16 cellular contexts compared by ENCODE assay signal in genomic region chr7:7102906-7103305, GRCh38.
A peak's percentile ranks its signal among the peaks of the same experiment; 100 is the strongest.
DNase-seq lines count a peak whose midpoint lies in the region; ATAC-seq and TF ChIP-seq lines count a peak whose summit lies in the region.
"Had no signal": no experiment of that assay in that cellular context is flagged by ENCODE, and none has a peak within 500 bp of the region (broad histone marks: within the 10 kb centered on the region; RNA-seq: fewer than 3 reads in every experiment).

No MANE protein-coding gene starts in this region.

- 0 out of 2 replicates have a peak overlapping the region, but pooled peaks have one; percentile 40 for H2AFZ ChIP-seq in MM.1S (ENCODE audit: low read length)

- no peak overlapping the region; the same call in 1 of the 2 replicates for H3K9ac ChIP-seq in MM.1S (ENCODE audit: low read length)
- peak overlapping the region; percentile 19 to 53 for H3K9ac ChIP-seq in mucosa of rectum (ENCODE audit: low read depth in 1 of 2, low read length in 2 of 2)

- peak overlapping the region; percentile 20; the same call in 1 of the 2 replicates for H3K4me2 ChIP-seq in MM.1S (ENCODE audit: low read depth, low read length)

- H3K27me3 Mint-ChIP-seq in Calu3 (ENCODE audit: unreplicated experiment), result no peaks in the 10 kb centered on the region
- H3K27me3 Mint-ChIP-seq in natural killer cell (ENCODE audit: low read depth in 2 of 2), result peaks cover 0 to 3% of the 10 kb centered on the region in 2 donors
- H3K27me3 Mint-ChIP-seq: activated CD8-positive, alpha-beta memory T cell treated with anti-CD3 and anti-CD28 coated beads, Interleukin-2, amount 10 ng/mL, durations not matched to agents 7 days and 5 days; activated naive CD8-positive, alpha-beta T cell treated with anti-CD3 and anti-CD28 coated beads for 36 hours; activated T-helper 17 cell treated with anti-CD3 and anti-CD28 coated beads, Interleukin-2, amount 50 U/mL, for 72 hours had no signal

- H3K4me3 ChIP-seq in MM.1S (ENCODE audit: low read length), result no peak overlapping the region
- H3K4me3 ChIP-seq in coronary artery, result peak overlapping the region; percentile 19
- peak overlapping the region; percentile 51 to 56 for H3K4me3 ChIP-seq in mucosa of rectum (ENCODE audit: low read length in 2 of 2)
- H3K4me3 ChIP-seq: right atrium auricular region had no signal

- H4K20me1 ChIP-seq in MM.1S (ENCODE audit: insufficient read depth, low read length), result no peaks in the 10 kb centered on the region

- CTCF ChIA-PET in Calu3 (lab: Charles Lee), result interaction anchor here (0.6 to 2.1 kb wide), 15 partner anchors 8 to 462 kb away, joined by 3 to 15 read pairs (median 5); partner anchors contain the start of gene C1GALT1

- H3K36me3 Mint-ChIP-seq in Calu3 (ENCODE audit: insufficient read depth, unreplicated experiment), result no peaks in the 10 kb centered on the region
- no peaks in the 10 kb centered on the region for H3K36me3 Mint-ChIP-seq in natural killer cell
- H3K36me3 Mint-ChIP-seq: activated naive CD8-positive, alpha-beta T cell treated with anti-CD3 and anti-CD28 coated beads for 36 hours; brain had no signal

- peak overlapping the region; percentile 46 for H3K4me3 Mint-ChIP-seq in Calu3 (ENCODE audit: low read depth, unreplicated experiment)
- H3K4me3 Mint-ChIP-seq in natural killer cell, result no peak overlapping the region
- H3K4me3 Mint-ChIP-seq: activated CD8-positive, alpha-beta memory T cell treated with anti-CD3 and anti-CD28 coated beads, Interleukin-2, amount 10 ng/mL, durations not matched to agents 7 days and 5 days; activated naive CD8-positive, alpha-beta T cell treated with anti-CD3 and anti-CD28 coated beads for 36 hours; activated T-helper 17 cell treated with anti-CD3 and anti-CD28 coated beads, Interleukin-2, amount 50 U/mL, for 72 hours; brain had no signal

- DNase-seq in Calu3, result no peak
- no peak for DNase-seq in MM.1S
- DNase-seq in coronary artery (ENCODE audit: low spot score), result no peak
- no peak for DNase-seq in NCI-H2107 (lab: John Stamatoyannopoulos, UW)
- DNase-seq in natural killer cell, result no peak
- DNase-seq in OCI-M2 (lab: John Stamatoyannopoulos, UW; ENCODE audit: unreplicated experiment), result no peak
- DNase-seq in HuH-7.5 (ENCODE audit: low spot score), result no peak
- DNase-seq: activated CD8-positive, alpha-beta memory T cell treated with anti-CD3 and anti-CD28 coated beads, Interleukin-2, amount 10 ng/mL, durations not matched to agents 7 days and 5 days; activated naive CD8-positive, alpha-beta T cell treated with anti-CD3 and anti-CD28 coated beads for 36 hours; cortex of kidney; DMS79; testis had no signal

- ATAC-seq in natural killer cell, result no peak

- no peaks in the 10 kb centered on the region for H3K79me2 ChIP-seq in MM.1S (ENCODE audit: low read length)

- H3K9me3 Mint-ChIP-seq in Calu3 (ENCODE audit: low read depth, unreplicated experiment) (no peaks in the 10 kb centered on the region), natural killer cell (no peaks in the 10 kb centered on the region)
- H3K9me3 Mint-ChIP-seq: activated naive CD8-positive, alpha-beta T cell treated with anti-CD3 and anti-CD28 coated beads for 36 hours; activated T-helper 17 cell treated with anti-CD3 and anti-CD28 coated beads, Interleukin-2, amount 50 U/mL, for 72 hours had no signal

- H3K36me3 ChIP-seq in MM.1S (replicated peaks; ENCODE audit: insufficient read depth, low read length), result no peaks in the 10 kb centered on the region
- no peaks in the 10 kb centered on the region for H3K36me3 ChIP-seq in mucosa of rectum (ENCODE audit: control insufficient read depth in 2 of 2, insufficient read depth in 2 of 2, low read length in 2 of 2)
- H3K36me3 ChIP-seq: right atrium auricular region had no signal

- TF ChIP-seq CTCF in Calu3 (IDR thresholded peaks at IDR 0.05; ENCODE audit: unreplicated experiment) (no peak), MM.1S (IDR thresholded peaks at IDR 0.05; ENCODE audit: low read length) (no peak), coronary artery (IDR thresholded peaks at IDR 0.05) (no peak), natural killer cell (IDR thresholded peaks at IDR 0.05) (no peak)

- H3K27ac Mint-ChIP-seq in Calu3 (ENCODE audit: unreplicated experiment), result peak overlapping the region; percentile 38
- no peak overlapping the region for H3K27ac Mint-ChIP-seq in natural killer cell
- H3K27ac Mint-ChIP-seq: activated CD8-positive, alpha-beta memory T cell treated with anti-CD3 and anti-CD28 coated beads, Interleukin-2, amount 10 ng/mL, durations not matched to agents 7 days and 5 days; activated naive CD8-positive, alpha-beta T cell treated with anti-CD3 and anti-CD28 coated beads for 36 hours; activated T-helper 17 cell treated with anti-CD3 and anti-CD28 coated beads, Interleukin-2, amount 50 U/mL, for 72 hours; brain had no signal

- H3K27ac ChIP-seq in MM.1S (ENCODE audit: low read length) (no peak overlapping the region), coronary artery (no peak overlapping the region), mucosa of rectum (ENCODE audit: low read depth in 2 of 2, low read length in 2 of 2) (no peak overlapping the region)
- H3K27ac ChIP-seq: right atrium auricular region, testis had no signal

- intact Hi-C loops in Calu3 (cut with micrococcal nuclease; ENCODE audit: unreplicated experiment) (loop anchor here (1.0 to 5.0 kb wide), 5 partner anchors 73 to 438 kb away; no protein-coding TSS in a partner anchor), natural killer cell (cut with micrococcal nuclease) (loop anchor here (1.0 to 10.0 kb wide), 3 partner anchors 322 to 1114 kb away; no protein-coding TSS in a partner anchor)

- H3K9me3 ChIP-seq in MM.1S (replicated peaks; ENCODE audit: insufficient read depth, low read length) (no peaks in the 10 kb centered on the region), mucosa of rectum (ENCODE audit: control insufficient read depth in 2 of 2, low read length in 2 of 2) (no peaks in the 10 kb centered on the region)
- H3K9me3 ChIP-seq: right atrium auricular region, testis had no signal

- H3K27me3 ChIP-seq in MM.1S (replicated peaks; ENCODE audit: insufficient read depth, low read length) (no peaks in the 10 kb centered on the region), mucosa of rectum (ENCODE audit: control insufficient read depth in 2 of 2, insufficient read depth in 2 of 2, low read length in 2 of 2) (no peaks in the 10 kb centered on the region)
- H3K27me3 ChIP-seq: right atrium auricular region, testis had no signal

- H3K4me1 ChIP-seq in MM.1S (ENCODE audit: low read length), result peaks cover 3% of the 10 kb centered on the region; the same call in 1 of the 2 replicates
- H3K4me1 ChIP-seq in mucosa of rectum (ENCODE audit: control insufficient read depth in 2 of 2, insufficient read depth in 2 of 2, low read length in 2 of 2), result no peaks in the 10 kb centered on the region

- H3K9me2 ChIP-seq in MM.1S (replicated peaks; ENCODE audit: insufficient read depth, low read length), result no peaks in the 10 kb centered on the region

- BruUV-seq in Calu3 (replicated peaks; lab: Mats Ljungman, UMichigan), result no TSS peak

- no peaks in the 10 kb centered on the region for H3F3A ChIP-seq in MM.1S (ENCODE audit: insufficient read depth, low read length)

- H3K4me1 Mint-ChIP-seq in Calu3 (ENCODE audit: low read depth, unreplicated experiment) (peaks cover 28% of the 10 kb centered on the region), natural killer cell (no peaks in the 10 kb centered on the region)
- H3K4me1 Mint-ChIP-seq: activated T-helper 17 cell treated with anti-CD3 and anti-CD28 coated beads, Interleukin-2, amount 50 U/mL, for 72 hours had no signal
